ENCODE assay signal across 24 cellular contexts in the genomic region with DNA sequence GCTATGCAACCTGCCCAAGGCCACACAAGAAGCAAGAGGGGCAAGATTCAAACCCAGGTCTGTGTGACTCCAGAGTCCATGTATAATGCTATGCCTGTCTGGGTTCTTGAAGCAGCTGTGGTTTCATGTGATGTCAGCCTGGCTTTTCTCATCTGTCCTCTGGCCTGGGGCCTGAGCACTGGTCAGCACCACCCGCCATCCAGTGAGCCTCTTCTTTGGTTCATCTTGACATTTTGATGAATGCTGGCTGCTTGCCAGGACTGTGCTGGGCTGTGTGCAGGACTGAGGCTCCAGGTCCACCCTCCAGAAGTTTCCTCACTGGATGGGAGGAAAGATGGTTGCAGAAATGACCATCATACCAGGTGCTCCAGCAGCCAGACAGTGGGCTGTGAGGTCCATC.
A peak's percentile ranks its signal among the peaks of the same experiment; 100 is the strongest.
DNase-seq lines count a peak whose midpoint lies in the region; ATAC-seq and TF ChIP-seq lines count a peak whose summit lies in the region.
"Had no signal": no experiment of that assay in that cellular context is flagged by ENCODE, and none has a peak within 500 bp of the region (broad histone marks: within the 10 kb centered on the region; RNA-seq: fewer than 3 reads in every experiment).

No MANE protein-coding gene starts in this region.

- ATAC-seq in GM21723 (IDR thresholded peaks at IDR 0.05; ENCODE audit: unreplicated experiment) = no peak
- ATAC-seq: body of pancreas; HCT116; natural killer cell treated with Interleukin-12 subunit alpha and Interleukin-12 subunit beta and Interleukin-15 and Interleukin-18, amount 100 ng/mL, for 72 hours had no signal

- TF ChIP-seq CTCF in right atrium auricular region (IDR thresholded peaks at IDR 0.05) = no peak

- H3K27ac ChIP-seq in right atrium auricular region (peak overlapping the region; percentile 71 to 73), substantia nigra (ENCODE audit: low read depth, low read length, poor library complexity, severe bottlenecking) (peak overlapping the region; percentile 26)
- H3K27ac ChIP-seq: body of pancreas had no signal

- H3K4me1 ChIP-seq in right atrium auricular region = peaks cover 0 to 24% of the 10 kb centered on the region in 2 donors
- H3K4me1 ChIP-seq: body of pancreas had no signal

- in situ Hi-C loops in G401 (cut with HindIII; ENCODE audit: low sequenced_read_pairs) = no loop called here

- no peaks in the 10 kb centered on the region for H3K9me3 ChIP-seq in right atrium auricular region
- H3K9me3 ChIP-seq: body of pancreas, tibial nerve had no signal

- no peaks in the 10 kb centered on the region for H3K27me3 ChIP-seq in right atrium auricular region
- H3K27me3 ChIP-seq: body of pancreas, tibial nerve had no signal

- H3K36me3 ChIP-seq in right atrium auricular region = peaks cover 72% of the 10 kb centered on the region

- DNase-seq in G401 (ENCODE audit: low spot score) (peak; percentile 33), cerebellar cortex (ENCODE audit: low spot score) (peak; percentile 25), right atrium auricular region (ENCODE audit: low spot score) (peak; percentile 54), substantia nigra (lab: John Stamatoyannopoulos, UW) (peak in 7 of 49 donors; percentile 13 to 87 (median 20)), retina (no peak), T-helper 9 cell (no peak)
- no peak for DNase-seq in activated effector memory CD4-positive, alpha-beta T cell treated with anti-CD3 and anti-CD28 coated beads, Interleukin-2, amount 50 U/mL, for 16 hours
- DNase-seq: activated CD4-positive, alpha-beta T cell treated with anti-CD3 and anti-CD28 coated beads, Interleukin-2, amount 50 U/mL, for 1 hour; activated naive CD4-positive, alpha-beta T cell treated with anti-CD3 and anti-CD28 coated beads, Interleukin-2, amount 10 ng/mL, durations not matched to agents 7 days and 5 days; activated T-cell treated with anti-CD3 and anti-CD28 coated beads, Interleukin-2, amount 50 U/mL, for 1 hour; body of pancreas; CD4-positive, alpha-beta memory T cell; cortex of kidney; glutamatergic neuron; immature natural killer cell; mammary epithelial cell; NCI-H2081; NCI-H446 treated with DMSO at 0.1 percent for 48 hours; stimulated activated CD4-positive, alpha-beta T cell treated with anti-CD3 and anti-CD28 coated beads, Interleukin-12 subunit alpha, Interleukin-12 subunit beta, amount 100 ng/mL, for 4 hours; SW 1271 had no signal

- no peak overlapping the region for H3K4me3 ChIP-seq in right atrium auricular region
- H3K4me3 ChIP-seq: body of pancreas, tibial nerve had no signal

Comparison
In these comparisons a context has a peak if more than half of its experiments do, and no peak if none do; other contexts are left out.
1. DNase-seq: peak in G401 (single experiment), cerebellar cortex (single experiment) and right atrium auricular region (single experiment); none in retina (single experiment), T-helper 9 cell (single experiment) and activated effector memory CD4-positive, alpha-beta T cell treated with anti-CD3 and anti-CD28 coated beads, Interleukin-2, amount 50 U/mL, for 16 hours (single experiment).